Comparison of ENCODE assay signal across 6 cellular contexts in genomic region chr6:33412140-33413009, GRCh38. TPM values are rescaled to one million over a fixed set of nuclear protein-coding genes. Genes with fewer than 3 reads are reported as not detected.
DNase-seq lines count a peak whose midpoint lies in the region; TF ChIP-seq lines count a peak whose summit lies in the region.

No MANE protein-coding gene starts in this region.

- no peaks in the 10 kb centered on the region for H3K9me3 Mint-ChIP-seq in activated naive CD8-positive, alpha-beta T cell (ENCODE audit: low read depth)
- no peaks in the 10 kb centered on the region for H3K9me3 Mint-ChIP-seq in neural progenitor cell

- H2AFZ ChIP-seq in GM23248 (no peak overlapping the region), neural progenitor cell (replicated peaks) (no peak overlapping the region)

- H3K27me3 Mint-ChIP-seq in activated naive CD8-positive, alpha-beta T cell = no peaks in the 10 kb centered on the region
- H3K27me3 Mint-ChIP-seq in neural progenitor cell (ENCODE audit: insufficient read depth, low read depth) = peaks cover 6% of the 10 kb centered on the region

- H3K4me2 ChIP-seq in GM23248 (ENCODE audit: unreplicated experiment) (peak overlapping the region; percentile 93), neural progenitor cell (peak overlapping the region; percentile 82)

- H3K27me3 ChIP-seq in GM23248 (replicated peaks; ENCODE audit: insufficient read depth) = no peaks in the 10 kb centered on the region
- H3K27me3 ChIP-seq in neural progenitor cell = no peaks in the 10 kb centered on the region

- H3K9me2 ChIP-seq in GM23248 (ENCODE audit: insufficient read depth) = no peaks in the 10 kb centered on the region

- H3K4me1 Mint-ChIP-seq in activated naive CD8-positive, alpha-beta T cell (ENCODE audit: low read depth) = peaks cover 61% of the 10 kb centered on the region
- peaks cover 46% of the 10 kb centered on the region for H3K4me1 Mint-ChIP-seq in neural progenitor cell

- H3K79me2 ChIP-seq in GM23248 (ENCODE audit: insufficient read depth) (peaks cover 61% of the 10 kb centered on the region), neural progenitor cell (ENCODE audit: low read depth) (peaks cover 49% of the 10 kb centered on the region)

- WGBS in GM23248 (ENCODE audit: low coverage in 1 of 2, low lambda C conversion rate in 2 of 2, missing lambda C conversion rate in 2 of 2), 2 experiments = 98% methylated on average over 10 of the region's 10 CpGs

- DNase-seq in GM23248 (no peak), neural progenitor cell (ENCODE audit: low spot score) (no peak), SW 1271 (lab: John Stamatoyannopoulos, UW) (no peak), NCI-H69 (lab: John Stamatoyannopoulos, UW) (no peak), substantia nigra (lab: John Stamatoyannopoulos, UW) (no peak)

- H3K36me3 Mint-ChIP-seq in activated naive CD8-positive, alpha-beta T cell = peaks cover 2% of the 10 kb centered on the region
- H3K36me3 Mint-ChIP-seq in neural progenitor cell = peaks cover 24% of the 10 kb centered on the region

- H3K4me3 ChIP-seq in GM23248 (peak overlapping the region; percentile 94), neural progenitor cell (peak overlapping the region; percentile 92)

- H3K36me3 ChIP-seq in GM23248 (ENCODE audit: low read depth) = no peaks in the 10 kb centered on the region
- H3K36me3 ChIP-seq in neural progenitor cell = peaks cover 8% of the 10 kb centered on the region

- in situ Hi-C loops in GM23248 (cut with MboI) = no loop called here

- TF ChIP-seq CTCF in neural progenitor cell (IDR thresholded peaks at IDR 0.05) = no peak

- peak overlapping the region; percentile 69 for H3K27ac Mint-ChIP-seq in activated naive CD8-positive, alpha-beta T cell
- peak overlapping the region; percentile 69 for H3K27ac Mint-ChIP-seq in neural progenitor cell

- H3K4me1 ChIP-seq in GM23248 (ENCODE audit: insufficient read depth) (peaks cover 24% of the 10 kb centered on the region; the same call in 1 of the 2 replicates), neural progenitor cell (peaks cover 15% of the 10 kb centered on the region)

- H4K20me1 ChIP-seq in GM23248 (ENCODE audit: insufficient read depth) (no peaks in the 10 kb centered on the region), neural progenitor cell (ENCODE audit: low read depth) (peaks cover 27% of the 10 kb centered on the region)

- peaks cover 42% of the 10 kb centered on the region for H3F3A ChIP-seq in GM23248 (ENCODE audit: insufficient read depth)
- H3F3A ChIP-seq in neural progenitor cell (ENCODE audit: low read depth) = peaks cover 66% of the 10 kb centered on the region

- H3K27ac ChIP-seq in GM23248 (no peak overlapping the region; the same call in 1 of the 2 replicates), neural progenitor cell (no peak overlapping the region), substantia nigra (ENCODE audit: low read depth, low read length, poor library complexity, severe bottlenecking) (no peak overlapping the region)

- H3K9ac ChIP-seq in GM23248 (peak overlapping the region; percentile 94), neural progenitor cell (no peak overlapping the region)

- H3K4me3 Mint-ChIP-seq in activated naive CD8-positive, alpha-beta T cell = peak overlapping the region; percentile 70
- H3K4me3 Mint-ChIP-seq in neural progenitor cell = peak overlapping the region; percentile 88

- no peaks in the 10 kb centered on the region for H3K9me3 ChIP-seq in GM23248 (ENCODE audit: low read depth)
- H3K9me3 ChIP-seq in neural progenitor cell (ENCODE audit: low read depth) = no peaks in the 10 kb centered on the region

RNA-seq across cellular contexts. Expression of gene PHF1, which starts 1.6 kb away (rescaled TPM):
- total RNA-seq in GM23248 (2014; rRNA removed; shearing (Covaris generic)) = 39.8 and 44.9 TPM in 2 replicates
- 24.5 TPM in 2 replicates for polyA plus RNA-seq in GM23248 (2016; fragmentation: Nextera tagmentation; extraction: Ambion mirVana)
- 25.6 and 55.8 TPM in 2 replicates for total RNA-seq in neural progenitor cell (ENCODE audit: low replicate concordance)

RNA-seq across cellular contexts. Expression of gene CUTA, which starts 5.5 kb away (rescaled TPM):
- 197 and 204 TPM in 2 replicates for total RNA-seq in GM23248 (2014; rRNA removed; shearing (Covaris generic))
- 397 and 404 TPM in 2 replicates for polyA plus RNA-seq in GM23248 (2016; fragmentation: Nextera tagmentation; extraction: Ambion mirVana)
- total RNA-seq in neural progenitor cell (ENCODE audit: low replicate concordance) = 118 and 186 TPM in 2 replicates

RNA-seq across cellular contexts. Expression of gene SYNGAP1, which starts 7.5 kb away (rescaled TPM):
- total RNA-seq in GM23248 (2014; rRNA removed; shearing (Covaris generic)) = 2.8 and 3.7 TPM in 2 replicates
- polyA plus RNA-seq in GM23248 (2016; fragmentation: Nextera tagmentation; extraction: Ambion mirVana) = 0.42 and 0.65 TPM in 2 replicates
- 14.1 and 29.7 TPM in 2 replicates for total RNA-seq in neural progenitor cell (ENCODE audit: low replicate concordance)

RNA-seq across cellular contexts. Expression of gene KIFC1, which starts 20.8 kb away (rescaled TPM):
- 14.4 and 14.5 TPM in 2 replicates for total RNA-seq in GM23248 (2014; rRNA removed; shearing (Covaris generic))
- 3.9 and 4.0 TPM in 2 replicates for polyA plus RNA-seq in GM23248 (2016; fragmentation: Nextera tagmentation; extraction: Ambion mirVana)
- 93.9 and 179 TPM in 2 replicates for total RNA-seq in neural progenitor cell (ENCODE audit: low replicate concordance)

RNA-seq across cellular contexts. Expression of gene ZBTB9, which starts 42.0 kb away (rescaled TPM):
- 2.0 and 3.5 TPM in 2 replicates for total RNA-seq in GM23248 (2014; rRNA removed; shearing (Covaris generic))
- 7.0 and 7.3 TPM in 2 replicates for polyA plus RNA-seq in GM23248 (2016; fragmentation: Nextera tagmentation; extraction: Ambion mirVana)
- 10.2 and 12.7 TPM in 2 replicates for total RNA-seq in neural progenitor cell (ENCODE audit: low replicate concordance)
